ENCODE assay signal across 1 cellular context in genomic region chr16:20806168-20807050, GRCh38.
TF ChIP-seq lines count a peak whose summit lies in the region.

Gene ERI2, minus strand, starts transcription at chr16:20806472. Its CDS starts 42 bp downstream, at chr16:20806430.
A gene with protein sequence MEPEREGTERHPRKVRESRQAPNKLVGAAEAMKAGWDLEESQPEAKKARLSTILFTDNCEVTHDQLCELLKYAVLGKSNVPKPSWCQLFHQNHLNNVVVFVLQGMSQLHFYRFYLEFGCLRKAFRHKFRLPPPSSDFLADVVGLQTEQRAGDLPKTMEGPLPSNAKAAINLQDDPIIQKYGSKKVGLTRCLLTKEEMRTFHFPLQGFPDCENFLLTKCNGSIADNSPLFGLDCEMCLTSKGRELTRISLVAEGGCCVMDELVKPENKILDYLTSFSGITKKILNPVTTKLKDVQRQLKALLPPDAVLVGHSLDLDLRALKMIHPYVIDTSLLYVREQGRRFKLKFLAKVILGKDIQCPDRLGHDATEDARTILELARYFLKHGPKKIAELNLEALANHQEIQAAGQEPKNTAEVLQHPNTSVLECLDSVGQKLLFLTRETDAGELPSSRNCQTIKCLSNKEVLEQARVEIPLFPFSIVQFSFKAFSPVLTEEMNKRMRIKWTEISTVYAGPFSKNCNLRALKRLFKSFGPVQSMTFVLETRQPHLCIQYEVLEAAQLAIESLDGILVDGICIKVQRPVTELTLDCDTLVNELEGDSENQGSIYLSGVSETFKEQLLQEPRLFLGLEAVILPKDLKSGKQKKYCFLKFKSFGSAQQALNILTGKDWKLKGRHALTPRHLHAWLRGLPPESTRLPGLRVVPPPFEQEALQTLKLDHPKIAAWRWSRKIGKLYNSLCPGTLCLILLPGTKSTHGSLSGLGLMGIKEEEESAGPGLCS (plus strand): TSS chr16:20806527. CDS start chr16:20806954, 427 bp downstream.

TF ChIP-seq in HEK293, 187 proteins besides CTCF, POLR2A, EP300 and RAD21 (continued from another document and continues in another):
- TF ChIP-seq, protein P1, sequence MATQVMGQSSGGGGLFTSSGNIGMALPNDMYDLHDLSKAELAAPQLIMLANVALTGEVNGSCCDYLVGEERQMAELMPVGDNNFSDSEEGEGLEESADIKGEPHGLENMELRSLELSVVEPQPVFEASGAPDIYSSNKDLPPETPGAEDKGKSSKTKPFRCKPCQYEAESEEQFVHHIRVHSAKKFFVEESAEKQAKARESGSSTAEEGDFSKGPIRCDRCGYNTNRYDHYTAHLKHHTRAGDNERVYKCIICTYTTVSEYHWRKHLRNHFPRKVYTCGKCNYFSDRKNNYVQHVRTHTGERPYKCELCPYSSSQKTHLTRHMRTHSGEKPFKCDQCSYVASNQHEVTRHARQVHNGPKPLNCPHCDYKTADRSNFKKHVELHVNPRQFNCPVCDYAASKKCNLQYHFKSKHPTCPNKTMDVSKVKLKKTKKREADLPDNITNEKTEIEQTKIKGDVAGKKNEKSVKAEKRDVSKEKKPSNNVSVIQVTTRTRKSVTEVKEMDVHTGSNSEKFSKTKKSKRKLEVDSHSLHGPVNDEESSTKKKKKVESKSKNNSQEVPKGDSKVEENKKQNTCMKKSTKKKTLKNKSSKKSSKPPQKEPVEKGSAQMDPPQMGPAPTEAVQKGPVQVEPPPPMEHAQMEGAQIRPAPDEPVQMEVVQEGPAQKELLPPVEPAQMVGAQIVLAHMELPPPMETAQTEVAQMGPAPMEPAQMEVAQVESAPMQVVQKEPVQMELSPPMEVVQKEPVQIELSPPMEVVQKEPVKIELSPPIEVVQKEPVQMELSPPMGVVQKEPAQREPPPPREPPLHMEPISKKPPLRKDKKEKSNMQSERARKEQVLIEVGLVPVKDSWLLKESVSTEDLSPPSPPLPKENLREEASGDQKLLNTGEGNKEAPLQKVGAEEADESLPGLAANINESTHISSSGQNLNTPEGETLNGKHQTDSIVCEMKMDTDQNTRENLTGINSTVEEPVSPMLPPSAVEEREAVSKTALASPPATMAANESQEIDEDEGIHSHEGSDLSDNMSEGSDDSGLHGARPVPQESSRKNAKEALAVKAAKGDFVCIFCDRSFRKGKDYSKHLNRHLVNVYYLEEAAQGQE (tag by site-specific recombination; IDR thresholded peaks at IDR 0.05) = peak; percentile 9; the same call in 1 of the 2 replicates
- TF ChIP-seq ZNF692 (tag by site-specific recombination; IDR thresholded peaks at IDR 0.05) (peak; percentile 68), EGR2 (tag by site-specific recombination; IDR thresholded peaks at IDR 0.05; ENCODE audit: low read depth) (peak; percentile 63), ZNF24 (tag by site-specific recombination; IDR thresholded peaks at IDR 0.05) (peak; percentile 72), OSR2 (tag by site-specific recombination; IDR thresholded peaks at IDR 0.05) (peak; percentile 5; the same call in 1 of the 2 replicates), ZNF76 (tag by site-specific recombination; IDR thresholded peaks at IDR 0.05; ENCODE audit: borderline replicate concordance, low read depth) (peak; percentile 93), ZNF639 (tag by site-specific recombination; IDR thresholded peaks at IDR 0.05) (peak; percentile 21; the same call in 1 of the 2 replicates), ZNF777 (tag by site-specific recombination; IDR thresholded peaks at IDR 0.05; ENCODE audit: borderline replicate concordance) (0 out of 2 replicates have a peak, but pooled peaks have one; percentile 48), ZNF645 (tag by site-specific recombination; IDR thresholded peaks at IDR 0.05) (no peak), IKZF3 (tag by site-specific recombination; IDR thresholded peaks at IDR 0.05) (peak; percentile 94), ZNF48 (tag by site-specific recombination; IDR thresholded peaks at IDR 0.05) (no peak), OVOL3 (tag by site-specific recombination; IDR thresholded peaks at IDR 0.05) (no peak; the same call in 1 of the 2 replicates), ZNF394 (tag by site-specific recombination; IDR thresholded peaks at IDR 0.05; ENCODE audit: borderline replicate concordance) (peak; percentile 65; the same call in 1 of the 2 replicates), ZNF664 (tag by site-specific recombination; IDR thresholded peaks at IDR 0.05) (no peak), ZNF571 (tag by site-specific recombination; IDR thresholded peaks at IDR 0.05) (no peak), ZNF266 (tag by site-specific recombination; IDR thresholded peaks at IDR 0.05; ENCODE audit: low read depth) (no peak), ZNF792 (tag by site-specific recombination; IDR thresholded peaks at IDR 0.05) (no peak), KLF10 (tag by site-specific recombination; IDR thresholded peaks at IDR 0.05) (peak; percentile 27; the same call in 1 of the 2 replicates), ZNF610 (tag by site-specific recombination; IDR thresholded peaks at IDR 0.05; ENCODE audit: borderline replicate concordance) (0 out of 2 replicates have a peak, but pooled peaks have one; percentile 27), ZNF529 (tag by site-specific recombination; IDR thresholded peaks at IDR 0.05; ENCODE audit: insufficient replicate concordance) (no peak), PBX3 (CRISPR knock-in tag; IDR thresholded peaks at IDR 0.05) (no peak; the same call in 1 of the 2 replicates)
- TF ChIP-seq, protein P2, sequence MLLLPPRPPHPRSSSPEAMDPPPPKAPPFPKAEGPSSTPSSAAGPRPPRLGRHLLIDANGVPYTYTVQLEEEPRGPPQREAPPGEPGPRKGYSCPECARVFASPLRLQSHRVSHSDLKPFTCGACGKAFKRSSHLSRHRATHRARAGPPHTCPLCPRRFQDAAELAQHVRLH (tag by site-specific recombination; IDR thresholded peaks at IDR 0.05) = 0 out of 2 replicates have a peak, but pooled peaks have one; percentile 44
- TF ChIP-seq, protein P3, sequence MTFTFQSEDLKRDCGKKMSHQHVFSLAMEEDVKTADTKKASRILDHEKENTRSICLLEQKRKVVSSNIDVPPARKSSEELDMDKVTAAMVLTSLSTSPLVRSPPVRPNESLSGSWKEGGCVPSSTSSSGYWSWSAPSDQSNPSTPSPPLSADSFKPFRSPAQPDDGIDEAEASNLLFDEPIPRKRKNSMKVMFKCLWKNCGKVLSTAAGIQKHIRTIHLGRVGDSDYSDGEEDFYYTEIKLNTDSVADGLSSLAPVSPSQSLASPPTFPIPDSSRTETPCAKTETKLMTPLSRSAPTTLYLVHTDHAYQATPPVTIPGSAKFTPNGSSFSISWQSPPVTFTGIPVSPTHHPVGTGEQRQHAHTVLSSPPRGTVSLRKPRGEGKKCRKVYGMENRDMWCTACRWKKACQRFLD (tag by site-specific recombination; IDR thresholded peaks at IDR 0.05) = no peak
- TF ChIP-seq, protein P4, sequence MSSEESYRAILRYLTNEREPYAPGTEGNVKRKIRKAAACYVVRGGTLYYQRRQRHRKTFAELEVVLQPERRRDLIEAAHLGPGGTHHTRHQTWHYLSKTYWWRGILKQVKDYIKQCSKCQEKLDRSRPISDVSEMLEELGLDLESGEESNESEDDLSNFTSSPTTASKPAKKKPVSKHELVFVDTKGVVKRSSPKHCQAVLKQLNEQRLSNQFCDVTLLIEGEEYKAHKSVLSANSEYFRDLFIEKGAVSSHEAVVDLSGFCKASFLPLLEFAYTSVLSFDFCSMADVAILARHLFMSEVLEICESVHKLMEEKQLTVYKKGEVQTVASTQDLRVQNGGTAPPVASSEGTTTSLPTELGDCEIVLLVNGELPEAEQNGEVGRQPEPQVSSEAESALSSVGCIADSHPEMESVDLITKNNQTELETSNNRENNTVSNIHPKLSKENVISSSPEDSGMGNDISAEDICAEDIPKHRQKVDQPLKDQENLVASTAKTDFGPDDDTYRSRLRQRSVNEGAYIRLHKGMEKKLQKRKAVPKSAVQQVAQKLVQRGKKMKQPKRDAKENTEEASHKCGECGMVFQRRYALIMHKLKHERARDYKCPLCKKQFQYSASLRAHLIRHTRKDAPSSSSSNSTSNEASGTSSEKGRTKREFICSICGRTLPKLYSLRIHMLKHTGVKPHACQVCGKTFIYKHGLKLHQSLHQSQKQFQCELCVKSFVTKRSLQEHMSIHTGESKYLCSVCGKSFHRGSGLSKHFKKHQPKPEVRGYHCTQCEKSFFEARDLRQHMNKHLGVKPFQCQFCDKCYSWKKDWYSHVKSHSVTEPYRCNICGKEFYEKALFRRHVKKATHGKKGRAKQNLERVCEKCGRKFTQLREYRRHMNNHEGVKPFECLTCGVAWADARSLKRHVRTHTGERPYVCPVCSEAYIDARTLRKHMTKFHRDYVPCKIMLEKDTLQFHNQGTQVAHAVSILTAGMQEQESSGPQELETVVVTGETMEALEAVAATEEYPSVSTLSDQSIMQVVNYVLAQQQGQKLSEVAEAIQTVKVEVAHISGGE (tag by site-specific recombination; conservative IDR thresholded peaks at IDR 0.05; ENCODE audit: low read depth) = peak; percentile 95
- TF ChIP-seq, protein P5, sequence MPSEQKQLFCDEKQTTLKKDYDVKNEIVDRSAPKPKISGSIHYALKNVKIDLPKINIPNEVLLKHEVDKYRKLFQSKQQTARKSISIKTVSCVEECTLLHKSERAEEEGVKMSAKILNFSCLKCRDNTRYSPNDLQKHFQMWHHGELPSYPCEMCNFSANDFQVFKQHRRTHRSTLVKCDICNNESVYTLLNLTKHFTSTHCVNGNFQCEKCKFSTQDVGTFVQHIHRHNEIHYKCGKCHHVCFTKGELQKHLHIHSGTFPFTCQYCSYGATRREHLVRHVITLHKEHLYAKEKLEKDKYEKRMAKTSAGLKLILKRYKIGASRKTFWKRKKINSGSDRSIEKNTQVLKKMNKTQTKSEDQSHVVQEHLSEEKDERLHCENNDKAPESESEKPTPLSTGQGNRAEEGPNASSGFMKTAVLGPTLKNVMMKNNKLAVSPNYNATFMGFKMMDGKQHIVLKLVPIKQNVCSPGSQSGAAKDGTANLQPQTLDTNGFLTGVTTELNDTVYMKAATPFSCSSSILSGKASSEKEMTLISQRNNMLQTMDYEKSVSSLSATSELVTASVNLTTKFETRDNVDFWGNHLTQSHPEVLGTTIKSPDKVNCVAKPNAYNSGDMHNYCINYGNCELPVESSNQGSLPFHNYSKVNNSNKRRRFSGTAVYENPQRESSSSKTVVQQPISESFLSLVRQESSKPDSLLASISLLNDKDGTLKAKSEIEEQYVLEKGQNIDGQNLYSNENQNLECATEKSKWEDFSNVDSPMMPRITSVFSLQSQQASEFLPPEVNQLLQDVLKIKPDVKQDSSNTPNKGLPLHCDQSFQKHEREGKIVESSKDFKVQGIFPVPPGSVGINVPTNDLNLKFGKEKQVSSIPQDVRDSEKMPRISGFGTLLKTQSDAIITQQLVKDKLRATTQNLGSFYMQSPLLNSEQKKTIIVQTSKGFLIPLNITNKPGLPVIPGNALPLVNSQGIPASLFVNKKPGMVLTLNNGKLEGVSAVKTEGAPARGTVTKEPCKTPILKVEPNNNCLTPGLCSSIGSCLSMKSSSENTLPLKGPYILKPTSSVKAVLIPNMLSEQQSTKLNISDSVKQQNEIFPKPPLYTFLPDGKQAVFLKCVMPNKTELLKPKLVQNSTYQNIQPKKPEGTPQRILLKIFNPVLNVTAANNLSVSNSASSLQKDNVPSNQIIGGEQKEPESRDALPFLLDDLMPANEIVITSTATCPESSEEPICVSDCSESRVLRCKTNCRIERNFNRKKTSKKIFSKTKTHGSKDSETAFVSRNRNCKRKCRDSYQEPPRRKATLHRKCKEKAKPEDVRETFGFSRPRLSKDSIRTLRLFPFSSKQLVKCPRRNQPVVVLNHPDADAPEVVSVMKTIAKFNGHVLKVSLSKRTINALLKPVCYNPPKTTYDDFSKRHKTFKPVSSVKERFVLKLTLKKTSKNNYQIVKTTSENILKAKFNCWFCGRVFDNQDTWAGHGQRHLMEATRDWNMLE (tag by site-specific recombination; conservative IDR thresholded peaks at IDR 0.05; ENCODE audit: low read depth) = peak; percentile 92
- TF ChIP-seq, protein P6, sequence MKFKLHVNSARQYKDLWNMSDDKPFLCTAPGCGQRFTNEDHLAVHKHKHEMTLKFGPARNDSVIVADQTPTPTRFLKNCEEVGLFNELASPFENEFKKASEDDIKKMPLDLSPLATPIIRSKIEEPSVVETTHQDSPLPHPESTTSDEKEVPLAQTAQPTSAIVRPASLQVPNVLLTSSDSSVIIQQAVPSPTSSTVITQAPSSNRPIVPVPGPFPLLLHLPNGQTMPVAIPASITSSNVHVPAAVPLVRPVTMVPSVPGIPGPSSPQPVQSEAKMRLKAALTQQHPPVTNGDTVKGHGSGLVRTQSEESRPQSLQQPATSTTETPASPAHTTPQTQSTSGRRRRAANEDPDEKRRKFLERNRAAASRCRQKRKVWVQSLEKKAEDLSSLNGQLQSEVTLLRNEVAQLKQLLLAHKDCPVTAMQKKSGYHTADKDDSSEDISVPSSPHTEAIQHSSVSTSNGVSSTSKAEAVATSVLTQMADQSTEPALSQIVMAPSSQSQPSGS (tag by site-specific recombination; IDR thresholded peaks at IDR 0.05; ENCODE audit: low read depth) = no peak
